Comparison of ENCODE assay signal across 8 cellular contexts in the genomic region with DNA sequence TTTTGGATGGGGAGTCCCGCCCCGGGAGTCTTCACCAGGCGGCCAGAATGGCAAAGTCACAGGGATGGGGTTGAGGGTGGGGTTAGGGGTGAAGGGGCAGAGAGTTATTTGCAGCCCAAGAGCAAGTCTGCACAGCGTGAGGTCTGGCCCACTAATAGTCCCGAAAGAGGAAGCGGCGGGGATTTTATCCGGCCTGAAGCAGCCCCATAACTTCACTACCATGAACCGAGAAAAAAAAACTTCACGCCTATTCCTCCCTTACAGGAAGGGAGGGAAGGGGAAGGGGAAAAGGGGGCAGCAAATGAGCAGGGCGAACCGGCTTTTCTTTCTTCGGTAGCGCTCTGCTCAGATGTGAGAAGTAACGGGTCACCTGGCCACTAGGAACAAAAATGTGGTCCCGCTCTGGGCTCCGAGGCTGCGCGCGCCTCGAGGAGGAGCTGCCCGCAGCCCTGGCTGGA. TPM values are rescaled to one million over a fixed set of nuclear protein-coding genes. Genes with fewer than 3 reads are reported as not detected.
DNase-seq lines count a peak whose midpoint lies in the region; ATAC-seq and TF ChIP-seq lines count a peak whose summit lies in the region.

No MANE protein-coding gene starts in this region.

- no peaks in the 10 kb centered on the region for H3K36me3 Mint-ChIP-seq in naive B cell

- H3K36me3 ChIP-seq in BJ (ENCODE audit: control insufficient read depth, insufficient read depth, low read length), result peaks cover 7% of the 10 kb centered on the region; the same call in 1 of the 2 replicates

- H3K27me3 Mint-ChIP-seq in naive B cell, result no peaks in the 10 kb centered on the region

- CTCF ChIA-PET in BJ (lab: Yijun Ruan, JAX), result interaction anchor here (1.1 to 4.9 kb wide), 9 partner anchors 13 to 45 kb away, joined by 3 to 32 read pairs (median 6); no protein-coding TSS in a partner anchor

- H3K27ac Mint-ChIP-seq in naive B cell, result peak overlapping the region; percentile 41 to 99 (median 93)

- H3K4me3 ChIP-seq in BJ (ENCODE audit: low read depth, low read length) (peak overlapping the region; percentile 87), epithelial cell of proximal tubule (ENCODE audit: low read depth, low read length) (peak overlapping the region; percentile 90)

- TF ChIP-seq POLR2A in GM19099 (IDR thresholded peaks at IDR 0.05; ENCODE audit: extremely low read depth, insufficient read length, low read depth), result peak; percentile 45

- peaks cover 39 to 69% (median 64%) of the 10 kb centered on the region in 3 donors for H3K4me1 Mint-ChIP-seq in naive B cell

- no peaks in the 10 kb centered on the region for H3K9me3 Mint-ChIP-seq in naive B cell

- DNase-seq in BJ (ENCODE audit: low read depth) (no peak), SKM-1 (lab: John Stamatoyannopoulos, UW; ENCODE audit: unreplicated experiment) (peak; percentile 55), epithelial cell of proximal tubule (ENCODE audit: low read depth) (no peak), naive B cell (peak; percentile 64), NCI-H2107 (lab: John Stamatoyannopoulos, UW) (no peak), GM19238 (ENCODE audit: insufficient read length, low spot score) (no peak)

- POLR2A ChIA-PET in BJ (lab: Charles Lee), result interaction anchor here (0.7 to 1.2 kb wide), 2 partner anchors 37 to 63 kb away, joined by 4 read pairs; no protein-coding TSS in a partner anchor

- no peak for TF ChIP-seq CTCF in BJ (IDR thresholded peaks at IDR 0.05; ENCODE audit: insufficient read depth, low read depth, low read length)
- no peak for TF ChIP-seq CTCF in epithelial cell of proximal tubule (conservative IDR thresholded peaks at IDR 0.05; ENCODE audit: low read depth, low read length)

- H3K4me3 Mint-ChIP-seq in naive B cell, result peak overlapping the region; percentile 98 to 100 (median 100)

- H3K27me3 ChIP-seq in BJ (ENCODE audit: control insufficient read depth, insufficient read depth, low read length), result no peaks in the 10 kb centered on the region

- ATAC-seq in HG03139 (IDR thresholded peaks at IDR 0.05; ENCODE audit: unreplicated experiment) (peak; percentile 35), naive B cell (ENCODE audit: low read depth in 2 of 2) (peak; percentile 62 to 69)

RNA-seq across cellular contexts. Expression of a gene that starts 0.7 kb away (rescaled TPM):
- polyA plus RNA-seq in BJ (2011; rRNA removed) (24.4 and 33.6 TPM in 2 replicates), naive B cell (ENCODE audit: low read depth in 6 of 6) (10 to 100 TPM; 16.5 to 34.4 (median 19.6) TPM)
- 25.3 and 28.0 TPM in 2 replicates for polyA minus RNA-seq in BJ (2011; rRNA and poly(A)+ RNA removed)
- total RNA-seq in epithelial cell of proximal tubule, result 13.8 and 16.8 TPM in 2 replicates

RNA-seq across cellular contexts. Expression of a gene that starts 16.1 kb away (rescaled TPM):
- polyA plus RNA-seq in BJ (2011; rRNA removed) (0.23 and 0.37 TPM in 2 replicates), naive B cell (ENCODE audit: low read depth in 6 of 6) (not detected)
- 0.09 and 0.10 TPM in 2 replicates for polyA minus RNA-seq in BJ (2011; rRNA and poly(A)+ RNA removed)
- 0.23 and 0.29 TPM in 2 replicates for total RNA-seq in epithelial cell of proximal tubule

Comparison
In these comparisons a context has a peak if more than half of its experiments do, and no peak if none do; other contexts are left out.
1. DNase-seq: peak in SKM-1 (single experiment) and naive B cell (single experiment); none in BJ (single experiment), epithelial cell of proximal tubule (single experiment), NCI-H2107 (single experiment) and GM19238 (single experiment).